24 cellular contexts compared by ENCODE assay signal in genomic region chr3:9201895-9202294, GRCh38.
"Had no signal": no experiment of that assay in that cellular context is flagged by ENCODE, and none has a peak within 500 bp of the region (broad histone marks: within the 10 kb centered on the region; RNA-seq: fewer than 3 reads in every experiment).

No MANE protein-coding gene starts in this region.

- H3K27ac ChIP-seq: body of pancreas, esophagus squamous epithelium, gastrocnemius medialis, heart left ventricle, prostate gland, right atrium auricular region, WERI-Rb-1 had no signal

- H3K36me3 Mint-ChIP-seq: memory B cell had no signal

- H3K4me3 ChIP-seq: body of pancreas, esophagus squamous epithelium, gastrocnemius medialis, heart left ventricle, mucosa of descending colon, prostate gland, right atrium auricular region, tibial nerve had no signal

- DNase-seq: activated CD4-positive, alpha-beta T cell treated with anti-CD3 and anti-CD28 coated beads for 1 hour; activated CD4-positive, alpha-beta T cell treated with anti-CD3 and anti-CD28 coated beads, Interleukin-2, amount 50 U/mL, for 1 hour; activated CD8-positive, alpha-beta T cell treated with anti-CD3 and anti-CD28 coated beads, Interleukin-2, amount 10 ng/mL, durations not matched to agents 7 days and 5 days; activated gamma-delta T cell; activated naive CD4-positive, alpha-beta T cell treated with anti-CD3 and anti-CD28 coated beads, Interleukin-2, amount 50 U/mL, for 16 hours; activated naive CD8-positive, alpha-beta T cell treated with anti-CD3 and anti-CD28 coated beads, Interleukin-2, amount 50 U/mL, for 24 hours; body of pancreas; esophagus squamous epithelium; gastrocnemius medialis; heart left ventricle; islet precursor cell; left colon; mucosa of descending colon; nephron progenitor cell; occipital lobe; stimulated activated CD4-positive, alpha-beta T cell treated with anti-CD3 and anti-CD28 coated beads, Interleukin-4, amount 100 ng/mL, for 24 hours; stimulated activated naive CD8-positive, alpha-beta T cell treated with anti-CD3 and anti-CD28 coated beads, Interleukin-15, Interleukin-2, amounts not matched to agents 100 U/mL and 50 U/mL, for 24 hours; T-helper 1 cell had no signal

- H3K4me3 Mint-ChIP-seq: activated CD8-positive, alpha-beta T cell treated with anti-CD3 and anti-CD28 coated beads, Interleukin-2, amount 10 ng/mL, durations not matched to agents 7 days and 5 days; activated naive CD8-positive, alpha-beta T cell treated with anti-CD3 and anti-CD28 coated beads, Interleukin-2, amount 50 U/mL, for 24 hours; activated T-helper 1 cell treated with anti-CD3 and anti-CD28 coated beads, Interleukin-12 subunit alpha, Interleukin-12 subunit beta, Interleukin-2, Interleukin-4 antibody, amounts not matched to agents 30 ng/mL and 10 ng/mL and 1 ng/mL, durations not matched to agents 14 hours and 24 hours and 36 hours; memory B cell; nephron progenitor cell had no signal

- H3K9me3 ChIP-seq: body of pancreas, esophagus squamous epithelium, gastrocnemius medialis, heart left ventricle, mucosa of descending colon, prostate gland, right atrium auricular region, tibial nerve had no signal

- H3K36me3 ChIP-seq: esophagus squamous epithelium, gastrocnemius medialis, heart left ventricle, prostate gland, right atrium auricular region, tibial nerve, WERI-Rb-1 had no signal

- H3K27ac Mint-ChIP-seq: activated CD8-positive, alpha-beta T cell treated with anti-CD3 and anti-CD28 coated beads, Interleukin-2, amount 10 ng/mL, durations not matched to agents 7 days and 5 days; activated naive CD8-positive, alpha-beta T cell treated with anti-CD3 and anti-CD28 coated beads, Interleukin-2, amount 50 U/mL, for 24 hours; activated T-helper 1 cell treated with anti-CD3 and anti-CD28 coated beads, Interleukin-12 subunit alpha, Interleukin-12 subunit beta, Interleukin-2, Interleukin-4 antibody, amounts not matched to agents 30 ng/mL and 10 ng/mL and 1 ng/mL, durations not matched to agents 14 hours and 24 hours and 36 hours; memory B cell had no signal

- H3K4me1 Mint-ChIP-seq: activated naive CD8-positive, alpha-beta T cell treated with anti-CD3 and anti-CD28 coated beads, Interleukin-2, amount 50 U/mL, for 24 hours had no signal

- H3K9me3 Mint-ChIP-seq: activated naive CD8-positive, alpha-beta T cell treated with anti-CD3 and anti-CD28 coated beads, Interleukin-2, amount 50 U/mL, for 24 hours; activated T-helper 1 cell treated with anti-CD3 and anti-CD28 coated beads, Interleukin-12 subunit alpha, Interleukin-12 subunit beta, Interleukin-2, Interleukin-4 antibody, amounts not matched to agents 30 ng/mL and 10 ng/mL and 1 ng/mL, durations not matched to agents 14 hours and 24 hours and 36 hours; memory B cell; nephron progenitor cell had no signal

- ATAC-seq: activated CD8-positive, alpha-beta T cell treated with anti-CD3 and anti-CD28 coated beads, Interleukin-2, amount 10 ng/mL, durations not matched to agents 7 days and 5 days; activated naive CD8-positive, alpha-beta T cell treated with anti-CD3 and anti-CD28 coated beads, Interleukin-2, amount 50 U/mL, for 24 hours; body of pancreas; stimulated activated naive CD8-positive, alpha-beta T cell treated with anti-CD3 and anti-CD28 coated beads, Interleukin-15, Interleukin-2, amounts not matched to agents 100 U/mL and 50 U/mL, for 24 hours had no signal

- H3K27me3 ChIP-seq: body of pancreas, esophagus squamous epithelium, gastrocnemius medialis, heart left ventricle, right atrium auricular region, tibial nerve had no signal

- H3K4me1 ChIP-seq: body of pancreas, esophagus squamous epithelium, gastrocnemius medialis, prostate gland, right atrium auricular region had no signal
